10 cellular contexts compared by ENCODE assay signal in genomic region chr2:152646775-152647174, GRCh38.
DNase-seq lines count a peak whose midpoint lies in the region; ATAC-seq, FAIRE-seq and TF ChIP-seq lines count a peak whose summit lies in the region.
"Had no signal": no experiment of that assay in that cellular context is flagged by ENCODE, and none has a peak within 500 bp of the region (broad histone marks: within the 10 kb centered on the region; RNA-seq: fewer than 3 reads in every experiment).

No MANE protein-coding gene starts in this region.

- no peak overlapping the region for H2AFZ ChIP-seq in astrocyte (ENCODE audit: low read depth, low read length)

- H3K4me1 Mint-ChIP-seq in astrocyte (ENCODE audit: low read depth, unreplicated experiment), result peaks cover 17% of the 10 kb centered on the region

- FAIRE-seq in astrocyte (lab: Jason Lieb, UNC) (peak; percentile 86), small intestine (lab: Jason Lieb, UNC) (no peak)

- DNase-seq in HS-27A (ENCODE audit: low read depth) (peak; percentile 50), astrocyte (ENCODE audit: low read depth) (peak; percentile 95), hepatic stellate cell (ENCODE audit: low spot score) (peak; percentile 67), stromal cell of bone marrow (ENCODE audit: low read depth) (peak; percentile 63), small intestine (no peak), NCI-H526 (lab: John Stamatoyannopoulos, UW) (no peak)
- DNase-seq in activated naive CD4-positive, alpha-beta T cell treated with anti-CD3 and anti-CD28 coated beads, Interleukin-2, amount 50 U/mL, for 72 hours (ENCODE audit: low spot score in 2 of 2), result no peak
- DNase-seq: activated CD8-positive, alpha-beta memory T cell treated with anti-CD3 and anti-CD28 coated beads, Interleukin-2, amount 50 U/mL, for 48 hours had no signal

- H3K9me3 Mint-ChIP-seq in astrocyte (ENCODE audit: unreplicated experiment), result no peaks in the 10 kb centered on the region
- H3K9me3 Mint-ChIP-seq in activated naive CD4-positive, alpha-beta T cell treated with anti-CD3 and anti-CD28 coated beads, Interleukin-2, amount 50 U/mL, for 72 hours, result no peaks in the 10 kb centered on the region

- H3K4me3 ChIP-seq in astrocyte (ENCODE audit: insufficient read depth, low read depth, low read length), result no peak overlapping the region
- H3K4me3 ChIP-seq in small intestine (ENCODE audit: low read depth in 1 of 2, low read length in 2 of 2), result no peak overlapping the region
- H3K4me3 ChIP-seq: heart left ventricle had no signal

- H3K9ac ChIP-seq in astrocyte (ENCODE audit: low read length), result no peak overlapping the region

- no peaks in the 10 kb centered on the region for H3K27me3 ChIP-seq in astrocyte (ENCODE audit: insufficient read depth, low read length)
- H3K27me3 ChIP-seq in small intestine (ENCODE audit: control insufficient read depth in 2 of 2, insufficient read depth in 2 of 2, low read length in 2 of 2), result no peaks in the 10 kb centered on the region
- H3K27me3 ChIP-seq: heart left ventricle had no signal

- no peak overlapping the region for H3K4me3 Mint-ChIP-seq in astrocyte (ENCODE audit: unreplicated experiment)

- peak overlapping the region; percentile 87 for H3K27ac Mint-ChIP-seq in astrocyte (ENCODE audit: unreplicated experiment)
- peak overlapping the region in 1 of 2 donors; percentile 19 for H3K27ac Mint-ChIP-seq in activated naive CD4-positive, alpha-beta T cell treated with anti-CD3 and anti-CD28 coated beads, Interleukin-2, amount 50 U/mL, for 72 hours

- no peak for ATAC-seq in activated naive CD4-positive, alpha-beta T cell treated with anti-CD3 and anti-CD28 coated beads, Interleukin-2, amount 50 U/mL, for 72 hours
- ATAC-seq in HG02678 (IDR thresholded peaks at IDR 0.05; ENCODE audit: unreplicated experiment), result no peak

- H3K4me1 ChIP-seq in astrocyte (ENCODE audit: insufficient read depth, low read length) (peaks cover 17% of the 10 kb centered on the region), small intestine (ENCODE audit: control insufficient read depth in 2 of 2, insufficient read depth in 1 of 2, low read depth in 1 of 2, low read length in 1 of 2) (peaks cover 0 to 2% of the 10 kb centered on the region in 2 donors)

- 82 to 83% (median 83%) methylated on average over 3 of the region's 3 CpGs for WGBS in small intestine, 3 donors

- H3K27ac ChIP-seq in astrocyte (ENCODE audit: low read depth, low read length) (peak overlapping the region; percentile 55), small intestine (ENCODE audit: low read depth in 1 of 2, low read length in 1 of 2) (no peak overlapping the region)

- H3K9me3 ChIP-seq in astrocyte (ENCODE audit: insufficient read depth, low read depth, low read length) (no peaks in the 10 kb centered on the region), small intestine (ENCODE audit: control insufficient read depth, low read depth) (no peaks in the 10 kb centered on the region)
- H3K9me3 ChIP-seq: heart left ventricle had no signal

- peaks cover 8% of the 10 kb centered on the region for H3K36me3 Mint-ChIP-seq in astrocyte (ENCODE audit: low read depth, unreplicated experiment)
- H3K36me3 Mint-ChIP-seq in activated naive CD4-positive, alpha-beta T cell treated with anti-CD3 and anti-CD28 coated beads, Interleukin-2, amount 50 U/mL, for 72 hours, result peaks cover 0 to 6% of the 10 kb centered on the region in 2 donors

- H3K36me3 ChIP-seq in astrocyte (ENCODE audit: insufficient read depth, low read length) (peaks cover 3% of the 10 kb centered on the region), small intestine (ENCODE audit: control insufficient read depth in 2 of 2, insufficient read depth in 2 of 2, low read length in 2 of 2) (peaks cover 2% of the 10 kb centered on the region in 2 donors)

- no peak overlapping the region for H3K4me2 ChIP-seq in astrocyte (ENCODE audit: low read length)

- no peak for TF ChIP-seq CTCF in astrocyte (IDR thresholded peaks at IDR 0.05; ENCODE audit: insufficient read depth, low read depth, low read length)

- H4K20me1 ChIP-seq in astrocyte (ENCODE audit: insufficient read depth, low read length), result no peaks in the 10 kb centered on the region

- no peaks in the 10 kb centered on the region for H3K27me3 Mint-ChIP-seq in astrocyte (ENCODE audit: low read depth, unreplicated experiment)

- H3K79me2 ChIP-seq in astrocyte (ENCODE audit: insufficient read depth, low read length), result no peaks in the 10 kb centered on the region

Comparison
In these comparisons a context has a peak if more than half of its experiments do, and no peak if none do; other contexts are left out.
1. DNase-seq: peak in HS-27A (single experiment), astrocyte (single experiment), hepatic stellate cell (single experiment) and stromal cell of bone marrow (single experiment); none in small intestine (single experiment), activated naive CD4-positive, alpha-beta T cell treated with anti-CD3 and anti-CD28 coated beads, Interleukin-2, amount 50 U/mL, for 72 hours (0 of 2) and NCI-H526 (0 of 2).